In genomic region chr11:2137202-2138071, GRCh38 we compare ENCODE assay signal across 9 cellular contexts. TPM values are rescaled to one million over a fixed set of nuclear protein-coding genes. Genes with fewer than 3 reads are reported as not detected.
DNase-seq lines count a peak whose midpoint lies in the region; ATAC-seq and TF ChIP-seq lines count a peak whose summit lies in the region.
"Had no signal": no experiment of that assay in that cellular context is flagged by ENCODE, and none has a peak within 500 bp of the region (broad histone marks: within the 10 kb centered on the region; RNA-seq: fewer than 3 reads in every experiment).

No MANE protein-coding gene starts in this region.

- TF ChIP-seq CTCF in AG04450 (IDR thresholded peaks at IDR 0.05; ENCODE audit: low read depth, low read length) (no peak), chondrocyte (IDR thresholded peaks at IDR 0.05) (no peak)

- peaks cover 47% of the 10 kb centered on the region for H3K4me1 ChIP-seq in mesenchymal stem cell (ENCODE audit: control insufficient read depth, insufficient read depth, low read depth, low read length)

- POLR2A ChIA-PET in AG04450 (lab: Yijun Ruan, JAX), result interaction anchor here (0.6 to 1.4 kb wide), 7 partner anchors 9 to 263 kb away, joined by 3 to 14 read pairs (median 3); partner anchors contain the start of gene TSSC4

- ATAC-seq in HG03280 (IDR thresholded peaks at IDR 0.05; ENCODE audit: unreplicated experiment), result no peak
- ATAC-seq: GM12878 had no signal

- peaks cover 47% of the 10 kb centered on the region for H3K27me3 Mint-ChIP-seq in chondrocyte (ENCODE audit: low read depth)

- no peak overlapping the region for H2BK5ac ChIP-seq in mesenchymal stem cell (ENCODE audit: low read depth, low read length, poor library complexity, severe bottlenecking)

- DNase-seq in AG04450 (ENCODE audit: low read depth, low spot score), result peak; percentile 37
- DNase-seq in HuH-7.5 (ENCODE audit: low spot score), result peak; percentile 98
- no peak for DNase-seq in chondrocyte (ENCODE audit: low spot score)
- peak; percentile 87 for DNase-seq in mesenchymal stem cell
- DNase-seq in SHP77 (lab: John Stamatoyannopoulos, UW), result no peak
- no peak for DNase-seq in GF-D8 (lab: John Stamatoyannopoulos, UW)
- DNase-seq in activated effector memory CD4-positive, alpha-beta T cell treated with anti-CD3 and anti-CD28 coated beads, Interleukin-2, amount 50 U/mL, for 16 hours, result no peak

- peak overlapping the region; percentile 78 for H2AFZ ChIP-seq in mesenchymal stem cell (ENCODE audit: low read depth, low read length)

- H3K79me1 ChIP-seq in mesenchymal stem cell (replicated peaks; ENCODE audit: low read length, poor library complexity, severe bottlenecking), result peaks cover 9% of the 10 kb centered on the region

- CTCF ChIA-PET in AG04450 (lab: Charles Lee), result interaction anchor here (0.6 to 2.2 kb wide), 6 partner anchors 14 to 383 kb away, joined by 5 to 7 read pairs (median 5); no protein-coding TSS in a partner anchor

- H3K4me3 ChIP-seq in AG04450 (ENCODE audit: low read depth, low read length) (peak overlapping the region; percentile 47), mesenchymal stem cell (ENCODE audit: insufficient read depth in 1 of 2, low read depth in 1 of 2, low read length in 2 of 2) (peak overlapping the region in 1 of 2 experiments; percentile 63)
- H3K4me3 ChIP-seq: GM12878 had no signal

- peak overlapping the region; percentile 45 to 89 for H3K18ac ChIP-seq in mesenchymal stem cell (ENCODE audit: low read depth in 1 of 2, low read length in 2 of 2)

- peak overlapping the region; percentile 73 for H4K8ac ChIP-seq in mesenchymal stem cell (ENCODE audit: low read length)

- no peaks in the 10 kb centered on the region for H3K36me3 Mint-ChIP-seq in chondrocyte (ENCODE audit: low read depth)

- H3K27me3 ChIP-seq in AG04450 (ENCODE audit: control insufficient read depth, insufficient read depth, low read length) (peaks cover 39% of the 10 kb centered on the region), mesenchymal stem cell (ENCODE audit: control insufficient read depth in 1 of 2, insufficient read depth in 1 of 2, low read length in 2 of 2) (peaks cover 23 to 79% of the 10 kb centered on the region in 2 experiments)

- H3K4me2 ChIP-seq in mesenchymal stem cell (ENCODE audit: low read length, poor library complexity, severe bottlenecking), result peak overlapping the region; percentile 88

- no peaks in the 10 kb centered on the region for H3K9me3 Mint-ChIP-seq in chondrocyte (ENCODE audit: low read depth)

- WGBS in mesenchymal stem cell, result 2% methylated on average over 17 of the region's 51 CpGs

- peak overlapping the region; percentile 37 for H2BK120ac ChIP-seq in mesenchymal stem cell (ENCODE audit: low read depth, low read length)

- peak overlapping the region; percentile 35 to 87 for H2BK12ac ChIP-seq in mesenchymal stem cell (ENCODE audit: low read length in 2 of 2)

- no peak overlapping the region for H4K91ac ChIP-seq in mesenchymal stem cell (ENCODE audit: low read length)

- peaks cover 0 to 26% of the 10 kb centered on the region in 2 experiments for H3K36me3 ChIP-seq in mesenchymal stem cell (ENCODE audit: control insufficient read depth in 1 of 2, insufficient read depth in 2 of 2, low read depth in 1 of 2, low read length in 2 of 2)

- peak overlapping the region; percentile 31 for H3K27ac ChIP-seq in AG04450 (ENCODE audit: low read depth, low read length)
- peak overlapping the region; percentile 73 for H3K27ac ChIP-seq in mesenchymal stem cell (ENCODE audit: low read length, poor library complexity, severe bottlenecking)

- no peaks in the 10 kb centered on the region; the same call in 1 of the 2 replicates for H3K9me3 ChIP-seq in AG04450 (ENCODE audit: control insufficient read depth, insufficient read depth, low read length)
- H3K9me3 ChIP-seq in mesenchymal stem cell (ENCODE audit: control insufficient read depth, low read length), result no peaks in the 10 kb centered on the region

- H3K27ac Mint-ChIP-seq in chondrocyte (ENCODE audit: unreplicated experiment), result no peak overlapping the region

- peak overlapping the region in 1 of 2 experiments; percentile 47 for H3K23ac ChIP-seq in mesenchymal stem cell (ENCODE audit: low read length in 2 of 2)

- peak overlapping the region in 1 of 2 experiments; percentile 79 for H3K4ac ChIP-seq in mesenchymal stem cell (ENCODE audit: low read depth in 1 of 2, low read length in 2 of 2)

- H3K14ac ChIP-seq in mesenchymal stem cell (ENCODE audit: low read length in 2 of 2), result no peak overlapping the region

- peak overlapping the region; percentile 70 for H2BK15ac ChIP-seq in mesenchymal stem cell (ENCODE audit: low read depth, poor library complexity, severe bottlenecking)

- peak overlapping the region; percentile 59 for H3K4me3 Mint-ChIP-seq in chondrocyte (ENCODE audit: unreplicated experiment)

- H3K4me1 Mint-ChIP-seq in chondrocyte (ENCODE audit: low read depth), result peaks cover 13% of the 10 kb centered on the region

- H3K9ac ChIP-seq in mesenchymal stem cell (ENCODE audit: low read length), result no peak overlapping the region

- H2AK5ac ChIP-seq in mesenchymal stem cell (ENCODE audit: low read length, severe bottlenecking), result no peak overlapping the region

RNA-seq across cellular contexts. Expression of gene IGF2, which starts 1.8 kb away (rescaled TPM):
- polyA plus RNA-seq in AG04450 (2011; rRNA removed), result 16.6 and 30.8 TPM in 2 replicates
- polyA minus RNA-seq in AG04450 (2011; rRNA and poly(A)+ RNA removed), result 38.9 and 48.3 TPM in 2 replicates
- total RNA-seq in chondrocyte, result 107 to 716 TPM (median 110 TPM) in 3 replicates
- polyA plus RNA-seq in mesenchymal stem cell (2013, experiment 1 of 2), result 374 TPM
- polyA plus RNA-seq in mesenchymal stem cell (2013, experiment 2 of 2), result 355 TPM
- polyA plus RNA-seq: GM12878 had no signal

RNA-seq across cellular contexts. Expression of gene INS, which starts 23.6 kb away (rescaled TPM):
- not detected in 2 replicates for polyA plus RNA-seq in AG04450 (2011; rRNA removed)
- not detected in 2 replicates for polyA minus RNA-seq in AG04450 (2011; rRNA and poly(A)+ RNA removed)
- total RNA-seq in chondrocyte, result not detected in 3 replicates
- not detected for polyA plus RNA-seq in mesenchymal stem cell (2013, experiment 1 of 2)
- polyA plus RNA-seq in mesenchymal stem cell (2013, experiment 2 of 2), result not detected
- total RNA-seq: GM12878 had no signal
- polyA plus RNA-seq: GM12878 had no signal

RNA-seq across cellular contexts. Expression of gene TH, which starts 34.2 kb away (rescaled TPM):
- not detected in 2 replicates for polyA plus RNA-seq in AG04450 (2011; rRNA removed)
- not detected in 2 replicates for polyA minus RNA-seq in AG04450 (2011; rRNA and poly(A)+ RNA removed)
- not detected in 3 replicates for total RNA-seq in chondrocyte
- polyA plus RNA-seq in mesenchymal stem cell (2013, experiment 1 of 2), result not detected
- polyA plus RNA-seq in mesenchymal stem cell (2013, experiment 2 of 2), result not detected
- total RNA-seq: GM12878 had no signal
- polyA plus RNA-seq: GM12878 had no signal

Comparison
In these comparisons a context has a peak if more than half of its experiments do, and no peak if none do; other contexts are left out.
1. DNase-seq: peak in AG04450 (single experiment), HuH-7.5 (single experiment) and mesenchymal stem cell (single experiment); none in chondrocyte (single experiment), SHP77 (0 of 2), GF-D8 (single experiment) and activated effector memory CD4-positive, alpha-beta T cell treated with anti-CD3 and anti-CD28 coated beads, Interleukin-2, amount 50 U/mL, for 16 hours (single experiment).